8 cellular contexts compared by ENCODE assay signal in genomic region chr3:112582242-112582874, GRCh38. TPM values are rescaled to one million over a fixed set of nuclear protein-coding genes. Genes with fewer than 3 reads are reported as not detected.
DNase-seq lines count a peak whose midpoint lies in the region; ATAC-seq and TF ChIP-seq lines count a peak whose summit lies in the region.

No MANE protein-coding gene starts in this region.

- no peak for TF ChIP-seq EP300 in esophagus muscularis mucosa (IDR thresholded peaks at IDR 0.05)

- H3K36me3 ChIP-seq in A673 (ENCODE audit: insufficient read depth, low read length, poor library complexity, severe bottlenecking) (no peaks in the 10 kb centered on the region), esophagus muscularis mucosa (peaks cover 0 to 75% (median 43%) of the 10 kb centered on the region in 4 donors), H7 (replicated peaks; ENCODE audit: control insufficient read depth, insufficient read depth, low read length) (peaks cover 2% of the 10 kb centered on the region; the same call in 1 of the 2 replicates)

- CTCF ChIA-PET in A673 (lab: Charles Lee): interaction anchor here (0.5 to 1.1 kb wide), 3 partner anchors 16 to 161 kb away, joined by 4 to 9 read pairs (median 5); no protein-coding TSS in a partner anchor

- TF ChIP-seq CTCF in A673 (conservative IDR thresholded peaks at IDR 0.05; ENCODE audit: low read depth, low read length) (peak; percentile 74), esophagus muscularis mucosa (IDR thresholded peaks at IDR 0.05) (peak; percentile 48 to 65 (median 54))

- whole genome bisulfite sequencing in esophagus muscularis mucosa: 68% methylated on average over 2 of the region's 2 CpGs

- no peak for ATAC-seq in HG03439 (IDR thresholded peaks at IDR 0.05; ENCODE audit: unreplicated experiment)

- H3K27me3 ChIP-seq in A673 (replicated peaks; ENCODE audit: insufficient read depth, low read depth, low read length, poor library complexity): no peaks in the 10 kb centered on the region
- no peaks in the 10 kb centered on the region for H3K27me3 ChIP-seq in esophagus muscularis mucosa
- H3K27me3 ChIP-seq in H7 (ENCODE audit: control insufficient read depth, insufficient read depth, low read length): no peaks in the 10 kb centered on the region

- peak; percentile 68 for DNase-seq in A673 (ENCODE audit: low spot score)
- peak; percentile 28 for DNase-seq in G401 (ENCODE audit: low spot score)
- peak; percentile 48 for DNase-seq in MV-4-11 (lab: John Stamatoyannopoulos, UW)
- peak; percentile 21 for DNase-seq in T1000 (lab: John Stamatoyannopoulos, UW)
- no peak for DNase-seq in esophagus muscularis mucosa (ENCODE audit: extremely low spot score)
- DNase-seq in renal cortical epithelial cell (ENCODE audit: low read depth): peak; percentile 71
- no peak for DNase-seq in H7

- no peak for TF ChIP-seq POLR2A in esophagus muscularis mucosa (IDR thresholded peaks at IDR 0.05; ENCODE audit: low read depth)

- H3K4me1 ChIP-seq in A673 (ENCODE audit: insufficient read depth, low read length, poor library complexity, severe bottlenecking) (no peaks in the 10 kb centered on the region), esophagus muscularis mucosa (peaks cover 0 to 14% (median 6%) of the 10 kb centered on the region in 4 donors)

- H3K27ac ChIP-seq in A673 (ENCODE audit: low read depth, low read length, poor library complexity, severe bottlenecking): no peak overlapping the region
- no peak overlapping the region for H3K27ac ChIP-seq in esophagus muscularis mucosa (replicated peaks in 1 of 4)

- intact Hi-C loops in A673 (cut with micrococcal nuclease; ENCODE audit: unreplicated experiment) (loop anchor here (2.0 to 5.0 kb wide), 4 partner anchors 60 to 396 kb away; partner anchors contain the start of gene CCDC80), esophagus muscularis mucosa (cut with DNase I) (loop anchor here (5.0 to 10.0 kb wide), 3 partner anchors 50 to 235 kb away; no protein-coding TSS in a partner anchor)

- no TSS peak for BruUV-seq in A673 (replicated peaks; lab: Mats Ljungman, UMichigan)

- in situ Hi-C loops in G401 (cut with HindIII; ENCODE audit: low sequenced_read_pairs): no loop called here

- POLR2A ChIA-PET in A673 (lab: Charles Lee; ENCODE audit: low non-redundant PET): no interaction called here

- H3K4me3 ChIP-seq in A673 (ENCODE audit: low read depth, low read length, poor library complexity, severe bottlenecking): no peak overlapping the region
- no peak overlapping the region for H3K4me3 ChIP-seq in esophagus muscularis mucosa
- H3K4me3 ChIP-seq in H7 (ENCODE audit: insufficient read depth, low read depth, low read length): no peak overlapping the region

- H3K9me3 ChIP-seq in A673 (ENCODE audit: low read depth, low read length, poor library complexity, severe bottlenecking) (no peaks in the 10 kb centered on the region), esophagus muscularis mucosa (no peaks in the 10 kb centered on the region)

RNA-seq across cellular contexts. Expression of gene SLC35A5, which starts 20.5 kb away (rescaled TPM):
- total RNA-seq in A673 (2021) (20.4 and 20.8 TPM in 2 replicates), esophagus muscularis mucosa (10 to 100 TPM; 18.6 to 28.7 (median 22.8) TPM), renal cortical epithelial cell (32.0 and 70.2 TPM in 2 replicates)
- 14.2 and 30.1 TPM in 2 replicates for total RNA-seq in G401 (2014; rRNA removed; shearing (Covaris generic))
- total RNA-seq in H7 (2014; rRNA removed; shearing (Covaris generic)): 44.4 and 51.5 TPM in 2 replicates

RNA-seq across cellular contexts. Expression of gene ATG3, which starts 20.6 kb away (rescaled TPM):
- total RNA-seq in A673 (2021) (54.5 and 55.2 TPM in 2 replicates), esophagus muscularis mucosa (10 to 100 TPM; 41.3 to 60.3 (median 57.2) TPM), renal cortical epithelial cell (57.1 and 77.3 TPM in 2 replicates)
- total RNA-seq in G401 (2014; rRNA removed; shearing (Covaris generic)): 60.7 and 73.2 TPM in 2 replicates
- total RNA-seq in H7 (2014; rRNA removed; shearing (Covaris generic)): 53.9 and 64.1 TPM in 2 replicates

RNA-seq across cellular contexts. Expression of gene CCDC80, which starts 58.6 kb away (rescaled TPM):
- total RNA-seq in A673 (2021) (4.6 and 4.7 TPM in 2 replicates), esophagus muscularis mucosa (100 to 1,000 TPM in 2 of 4 donors, 10 to 100 TPM in 2; 34.7 to 213 (median 127) TPM), renal cortical epithelial cell (92.2 and 151 TPM in 2 replicates)
- 2.3 and 4.4 TPM in 2 replicates for total RNA-seq in G401 (2014; rRNA removed; shearing (Covaris generic))
- total RNA-seq in H7 (2014; rRNA removed; shearing (Covaris generic)): 17.2 and 19.1 TPM in 2 replicates

Comparison
In these comparisons a context has a peak if more than half of its experiments do, and no peak if none do; other contexts are left out.
1. DNase-seq: peak in A673 (single experiment), G401 (single experiment), MV-4-11 (single experiment), T1000 (single experiment) and renal cortical epithelial cell (single experiment); none in esophagus muscularis mucosa (single experiment) and H7 (single experiment).